Comparison of ENCODE assay signal across 26 cellular contexts in genomic region chr2:208352644-208353567, GRCh38. TPM values are rescaled to one million over a fixed set of nuclear protein-coding genes. Genes with fewer than 3 reads are reported as not detected.
"Had no signal": no experiment of that assay in that cellular context is flagged by ENCODE, and none has a peak within 500 bp of the region (broad histone marks: within the 10 kb centered on the region; RNA-seq: fewer than 3 reads in every experiment).

No MANE protein-coding gene starts in this region.

- H3K27ac ChIP-seq: dorsolateral prefrontal cortex, epithelial cell of prostate, esophagus muscularis mucosa, gastroesophageal sphincter, left ventricle myocardium inferior, parathyroid adenoma, prostate gland, sigmoid colon, skin epidermis, suprapubic skin, tibial artery, upper lobe of left lung, uterus had no signal

- H3K36me3 ChIP-seq: prostate gland, uterus had no signal

- H3K9me3 ChIP-seq: esophagus muscularis mucosa, gastroesophageal sphincter, left ventricle myocardium inferior, prostate gland, sigmoid colon, suprapubic skin, tibial artery, upper lobe of left lung, uterus had no signal

- DNase-seq: cortex of kidney; dorsolateral prefrontal cortex; effector memory CD4-positive, alpha-beta T cell; foreskin fibroblast; glutamatergic neuron; islet precursor cell; left ventricle myocardium inferior; mesendoderm; naive B cell; occipital lobe; retina; sigmoid colon; stimulated activated CD4-positive, alpha-beta T cell treated with anti-CD3 and anti-CD28 coated beads, Interleukin-12 subunit alpha, Interleukin-12 subunit beta, amount 100 ng/mL, for 4 hours; stimulated activated naive CD8-positive, alpha-beta T cell treated with anti-CD3 and anti-CD28 coated beads, Interleukin-15, Interleukin-2, amounts not matched to agents 100 U/mL and 50 U/mL, for 24 hours; tibial artery; upper lobe of left lung; uterus had no signal

- ATAC-seq: gastroesophageal sphincter; stimulated activated naive CD8-positive, alpha-beta T cell treated with anti-CD3 and anti-CD28 coated beads, Interleukin-15, Interleukin-2, amounts not matched to agents 100 U/mL and 50 U/mL, for 24 hours had no signal

- H3K4me1 ChIP-seq: parathyroid adenoma, prostate gland, suprapubic skin had no signal

- H3K4me3 ChIP-seq: dorsolateral prefrontal cortex, esophagus muscularis mucosa, gastroesophageal sphincter, left ventricle myocardium inferior, lung, prostate gland, sigmoid colon, skin epidermis, suprapubic skin, tibial artery, upper lobe of left lung, uterus had no signal

- FAIRE-seq: endometrium had no signal

- H3K27me3 ChIP-seq: dorsolateral prefrontal cortex, esophagus muscularis mucosa, gastroesophageal sphincter, sigmoid colon, suprapubic skin, tibial artery, upper lobe of left lung, uterus had no signal

RNA-seq across cellular contexts. Expression of gene PTH2R, which starts 53.7 kb away (rescaled TPM):
- total RNA-seq: left ventricle myocardium inferior had no signal
